8 cellular contexts compared by ENCODE assay signal in the genomic region with DNA sequence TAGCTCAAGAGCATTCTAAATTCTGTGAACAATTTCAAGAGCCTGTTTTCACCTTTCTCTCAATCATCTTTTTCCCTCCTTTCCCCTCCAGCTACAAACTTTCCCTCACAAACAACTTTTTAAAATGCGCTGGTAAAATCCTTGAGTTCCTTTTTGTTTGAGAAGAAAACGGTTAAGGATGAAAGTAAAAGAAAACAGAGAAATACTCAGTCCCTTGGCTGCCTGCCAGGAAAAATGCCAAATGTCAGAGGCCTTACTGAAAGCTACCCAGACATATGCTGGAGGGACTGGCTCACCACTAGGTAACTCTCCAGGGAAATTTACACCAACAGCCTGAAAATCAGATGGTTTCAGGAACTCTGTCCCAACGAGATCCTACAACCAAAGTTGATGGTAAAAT. TPM values are rescaled to one million over a fixed set of nuclear protein-coding genes. Genes with fewer than 3 reads are reported as not detected.
A peak's percentile ranks its signal among the peaks of the same experiment; 100 is the strongest.
DNase-seq lines count a peak whose midpoint lies in the region; ATAC-seq and TF ChIP-seq lines count a peak whose summit lies in the region.

No MANE protein-coding gene starts in this region.

- peak; percentile 75 for DNase-seq in activated CD8-positive, alpha-beta T cell treated with anti-CD3 and anti-CD28 coated beads for 36 hours
- DNase-seq in activated CD8-positive, alpha-beta T cell treated with anti-CD3 and anti-CD28 coated beads, Interleukin-2, amount 10 ng/mL, durations not matched to agents 7 days and 5 days, result no peak
- DNase-seq in PC-3 (peak; percentile 35), dedifferentiated amniotic fluid mesenchymal stem cell (ENCODE audit: extremely low spot score) (peak; percentile 37), skeletal muscle cell (ENCODE audit: low read depth) (peak; percentile 33)
- no peak for DNase-seq in activated T-helper 2 cell treated with anti-CD3 and anti-CD28 coated beads, Interferon-gamma antibody, Interleukin-2, Interleukin-4, amounts not matched to agents 10 μg/mL and 5 μg/mL and 100 μg/mL, durations not matched to agents 14 hours and 24 hours and 36 hours (ENCODE audit: low spot score)

- H3K79me2 ChIP-seq in PC-3 (ENCODE audit: low read length), result no peaks in the 10 kb centered on the region

- no peaks in the 10 kb centered on the region for H3F3A ChIP-seq in PC-3 (ENCODE audit: low read length, unreplicated experiment)

- H3K27me3 ChIP-seq in PC-3 (ENCODE audit: low read length), result no peaks in the 10 kb centered on the region

- H3K36me3 ChIP-seq in PC-3 (ENCODE audit: low read depth, low read length), result no peaks in the 10 kb centered on the region

- H3K4me3 Mint-ChIP-seq in activated CD8-positive, alpha-beta T cell treated with anti-CD3 and anti-CD28 coated beads for 36 hours, result no peak overlapping the region
- H3K4me3 Mint-ChIP-seq in activated CD8-positive, alpha-beta T cell treated with anti-CD3 and anti-CD28 coated beads, Interleukin-2, amount 10 ng/mL, durations not matched to agents 7 days and 5 days, result no peak overlapping the region
- H3K4me3 Mint-ChIP-seq in activated T-helper 2 cell treated with anti-CD3 and anti-CD28 coated beads, Interferon-gamma antibody, Interleukin-2, Interleukin-4, amounts not matched to agents 10 μg/mL and 5 μg/mL and 100 μg/mL, durations not matched to agents 14 hours and 24 hours and 36 hours (ENCODE audit: low read depth), result no peak overlapping the region

- H3K4me1 Mint-ChIP-seq in activated CD8-positive, alpha-beta T cell treated with anti-CD3 and anti-CD28 coated beads for 36 hours (ENCODE audit: low read depth), result peaks cover 16% of the 10 kb centered on the region
- peaks cover 5% of the 10 kb centered on the region for H3K4me1 Mint-ChIP-seq in activated CD8-positive, alpha-beta T cell treated with anti-CD3 and anti-CD28 coated beads, Interleukin-2, amount 10 ng/mL, durations not matched to agents 7 days and 5 days (ENCODE audit: low read depth)
- peaks cover 5% of the 10 kb centered on the region for H3K4me1 Mint-ChIP-seq in activated T-helper 2 cell treated with anti-CD3 and anti-CD28 coated beads, Interferon-gamma antibody, Interleukin-2, Interleukin-4, amounts not matched to agents 10 μg/mL and 5 μg/mL and 100 μg/mL, durations not matched to agents 14 hours and 24 hours and 36 hours (ENCODE audit: low read depth)

- ATAC-seq in activated CD8-positive, alpha-beta T cell treated with anti-CD3 and anti-CD28 coated beads for 36 hours, result peak; percentile 32
- ATAC-seq in activated CD8-positive, alpha-beta T cell treated with anti-CD3 and anti-CD28 coated beads, Interleukin-2, amount 10 ng/mL, durations not matched to agents 7 days and 5 days, result no peak
- ATAC-seq in PC-3 (no peak), HG02973 (IDR thresholded peaks at IDR 0.05; ENCODE audit: unreplicated experiment) (no peak), GM18861 (IDR thresholded peaks at IDR 0.05; ENCODE audit: unreplicated experiment) (no peak)

- no peak overlapping the region for H3K4me2 ChIP-seq in PC-3 (ENCODE audit: low read length)

- H3K4me1 ChIP-seq in PC-3 (ENCODE audit: insufficient read depth, low read length), result no peaks in the 10 kb centered on the region

- no peak overlapping the region for H3K9ac ChIP-seq in PC-3 (ENCODE audit: low read length)

- TF ChIP-seq CTCF in activated CD8-positive, alpha-beta T cell treated with anti-CD3 and anti-CD28 coated beads for 36 hours (IDR thresholded peaks at IDR 0.05), result no peak
- TF ChIP-seq CTCF in PC-3 (conservative IDR thresholded peaks at IDR 0.05; ENCODE audit: low read depth, low read length), result no peak

- POLR2A ChIA-PET in activated CD8-positive, alpha-beta T cell treated with anti-CD3 and anti-CD28 coated beads for 36 hours (lab: Charles Lee), result interaction anchor here (2.4 kb wide), 1 partner anchor 11 kb away, joined by 27 read pairs; the partner anchor contains the start of gene SERBP1
- POLR2A ChIA-PET in activated CD8-positive, alpha-beta T cell treated with anti-CD3 and anti-CD28 coated beads, Interleukin-2, amount 10 ng/mL, durations not matched to agents 7 days and 5 days (lab: Charles Lee), result no interaction called here
- POLR2A ChIA-PET in PC-3 (lab: Charles Lee; ENCODE audit: unreplicated experiment), result interaction anchor here (0.7 kb wide), 1 partner anchor 391 kb away, joined by 3 read pairs; no protein-coding TSS in a partner anchor

- H3K27me3 Mint-ChIP-seq in activated CD8-positive, alpha-beta T cell treated with anti-CD3 and anti-CD28 coated beads for 36 hours, result no peaks in the 10 kb centered on the region
- H3K27me3 Mint-ChIP-seq in activated CD8-positive, alpha-beta T cell treated with anti-CD3 and anti-CD28 coated beads, Interleukin-2, amount 10 ng/mL, durations not matched to agents 7 days and 5 days (ENCODE audit: low read depth), result no peaks in the 10 kb centered on the region
- H3K27me3 Mint-ChIP-seq in activated T-helper 2 cell treated with anti-CD3 and anti-CD28 coated beads, Interferon-gamma antibody, Interleukin-2, Interleukin-4, amounts not matched to agents 10 μg/mL and 5 μg/mL and 100 μg/mL, durations not matched to agents 14 hours and 24 hours and 36 hours (ENCODE audit: low read depth), result no peaks in the 10 kb centered on the region

- H4K20me1 ChIP-seq in PC-3 (ENCODE audit: low read length), result no peaks in the 10 kb centered on the region

- CTCF ChIA-PET in activated CD8-positive, alpha-beta T cell treated with anti-CD3 and anti-CD28 coated beads for 36 hours (lab: Charles Lee), result interaction anchor here (0.7 to 2.3 kb wide), 7 partner anchors 10 to 314 kb away, joined by 3 to 11 read pairs (median 3); no protein-coding TSS in a partner anchor
- CTCF ChIA-PET in activated CD8-positive, alpha-beta T cell treated with anti-CD3 and anti-CD28 coated beads, Interleukin-2, amount 10 ng/mL, durations not matched to agents 7 days and 5 days (lab: Charles Lee), result interaction anchor here (1.2 to 3.0 kb wide), 2 partner anchors 228 to 297 kb away, joined by 3 to 16 read pairs; no protein-coding TSS in a partner anchor
- CTCF ChIA-PET in PC-3 (lab: Charles Lee), result no interaction called here

- intact Hi-C loops in activated CD8-positive, alpha-beta T cell treated with anti-CD3 and anti-CD28 coated beads for 36 hours (cut with micrococcal nuclease), result no loop called here
- intact Hi-C loops in PC-3 (cut with micrococcal nuclease), result no loop called here
- intact Hi-C loops in activated T-helper 2 cell treated with anti-CD3 and anti-CD28 coated beads, Interferon-gamma antibody, Interleukin-2, Interleukin-4, amounts not matched to agents 10 μg/mL and 5 μg/mL and 100 μg/mL, durations not matched to agents 14 hours and 24 hours and 36 hours (cut with micrococcal nuclease), result no loop called here

- H3K4me3 ChIP-seq in PC-3 (ENCODE audit: low read length) (no peak overlapping the region), skeletal muscle cell (ENCODE audit: low read depth, low read length) (no peak overlapping the region)

- H2AFZ ChIP-seq in PC-3 (ENCODE audit: low read length), result no peak overlapping the region

- H3K27ac Mint-ChIP-seq in activated CD8-positive, alpha-beta T cell treated with anti-CD3 and anti-CD28 coated beads for 36 hours, result peak overlapping the region; percentile 33
- no peak overlapping the region for H3K27ac Mint-ChIP-seq in activated CD8-positive, alpha-beta T cell treated with anti-CD3 and anti-CD28 coated beads, Interleukin-2, amount 10 ng/mL, durations not matched to agents 7 days and 5 days
- no peak overlapping the region for H3K27ac Mint-ChIP-seq in activated T-helper 2 cell treated with anti-CD3 and anti-CD28 coated beads, Interferon-gamma antibody, Interleukin-2, Interleukin-4, amounts not matched to agents 10 μg/mL and 5 μg/mL and 100 μg/mL, durations not matched to agents 14 hours and 24 hours and 36 hours

- H3K9me3 Mint-ChIP-seq in activated CD8-positive, alpha-beta T cell treated with anti-CD3 and anti-CD28 coated beads for 36 hours, result no peaks in the 10 kb centered on the region
- no peaks in the 10 kb centered on the region for H3K9me3 Mint-ChIP-seq in activated CD8-positive, alpha-beta T cell treated with anti-CD3 and anti-CD28 coated beads, Interleukin-2, amount 10 ng/mL, durations not matched to agents 7 days and 5 days (ENCODE audit: insufficient read depth)
- no peaks in the 10 kb centered on the region for H3K9me3 Mint-ChIP-seq in activated T-helper 2 cell treated with anti-CD3 and anti-CD28 coated beads, Interferon-gamma antibody, Interleukin-2, Interleukin-4, amounts not matched to agents 10 μg/mL and 5 μg/mL and 100 μg/mL, durations not matched to agents 14 hours and 24 hours and 36 hours

- no peaks in the 10 kb centered on the region for H3K9me2 ChIP-seq in PC-3 (replicated peaks; ENCODE audit: low read length)

- no peak overlapping the region for H3K27ac ChIP-seq in PC-3 (ENCODE audit: low read length)

- no peaks in the 10 kb centered on the region for H3K9me3 ChIP-seq in PC-3 (ENCODE audit: low read length)

- BruUV-seq in PC-3 (replicated peaks; lab: Mats Ljungman, UMichigan), result no TSS peak

- H3K36me3 Mint-ChIP-seq in activated CD8-positive, alpha-beta T cell treated with anti-CD3 and anti-CD28 coated beads for 36 hours (ENCODE audit: low read depth), result no peaks in the 10 kb centered on the region
- H3K36me3 Mint-ChIP-seq in activated CD8-positive, alpha-beta T cell treated with anti-CD3 and anti-CD28 coated beads, Interleukin-2, amount 10 ng/mL, durations not matched to agents 7 days and 5 days (ENCODE audit: low read depth), result no peaks in the 10 kb centered on the region
- no peaks in the 10 kb centered on the region for H3K36me3 Mint-ChIP-seq in activated T-helper 2 cell treated with anti-CD3 and anti-CD28 coated beads, Interferon-gamma antibody, Interleukin-2, Interleukin-4, amounts not matched to agents 10 μg/mL and 5 μg/mL and 100 μg/mL, durations not matched to agents 14 hours and 24 hours and 36 hours (ENCODE audit: low read depth)

RNA-seq across cellular contexts. Expression of gene SERBP1, which starts 11.0 kb away (rescaled TPM):
- total RNA-seq in activated CD8-positive, alpha-beta T cell treated with anti-CD3 and anti-CD28 coated beads for 36 hours, result 100 to 1,000 TPM; 476 to 491 TPM
- 100 to 1,000 TPM; 280 to 297 TPM for total RNA-seq in activated CD8-positive, alpha-beta T cell treated with anti-CD3 and anti-CD28 coated beads, Interleukin-2, amount 10 ng/mL, durations not matched to agents 7 days and 5 days
- total RNA-seq in PC-3 (2014; rRNA removed), result 256 and 337 TPM in 2 replicates
- 484 and 491 TPM in 2 replicates for total RNA-seq in activated T-helper 2 cell treated with anti-CD3 and anti-CD28 coated beads, Interferon-gamma antibody, Interleukin-2, Interleukin-4, amounts not matched to agents 10 μg/mL and 5 μg/mL and 100 μg/mL, durations not matched to agents 14 hours and 24 hours and 36 hours

Comparison
In these comparisons a context has a peak if more than half of its experiments do, and no peak if none do; other contexts are left out.
1. DNase-seq: peak in activated CD8-positive, alpha-beta T cell treated with anti-CD3 and anti-CD28 coated beads for 36 hours (single experiment), PC-3 (single experiment), dedifferentiated amniotic fluid mesenchymal stem cell (single experiment) and skeletal muscle cell (single experiment); none in activated CD8-positive, alpha-beta T cell treated with anti-CD3 and anti-CD28 coated beads, Interleukin-2, amount 10 ng/mL, durations not matched to agents 7 days and 5 days (single experiment) and activated T-helper 2 cell treated with anti-CD3 and anti-CD28 coated beads, Interferon-gamma antibody, Interleukin-2, Interleukin-4, amounts not matched to agents 10 μg/mL and 5 μg/mL and 100 μg/mL, durations not matched to agents 14 hours and 24 hours and 36 hours (single experiment).